In the genomic region with DNA sequence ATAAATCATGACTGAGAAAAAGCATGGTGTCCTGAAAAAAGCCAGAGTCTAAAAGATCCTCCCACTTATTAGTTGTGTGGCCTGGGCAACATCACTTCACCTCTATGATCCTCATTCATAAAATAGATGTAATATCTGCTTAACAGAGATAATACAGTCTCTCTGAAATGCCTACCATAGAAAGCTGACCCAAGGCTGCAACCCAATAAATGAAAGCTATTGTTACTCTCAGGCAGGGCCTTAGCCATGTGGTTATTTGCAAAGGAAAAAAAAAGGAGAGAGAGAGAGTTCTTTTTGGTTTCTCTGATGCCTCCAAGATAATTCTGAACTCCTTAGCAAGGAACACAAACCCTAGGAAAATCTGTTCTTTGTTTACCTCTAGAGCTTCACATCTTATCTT, we compare ENCODE assay signal across 21 cellular contexts. TPM values are rescaled to one million over a fixed set of nuclear protein-coding genes. Genes with fewer than 3 reads are reported as not detected.
"Had no signal": no experiment of that assay in that cellular context is flagged by ENCODE, and none has a peak within 500 bp of the region (broad histone marks: within the 10 kb centered on the region; RNA-seq: fewer than 3 reads in every experiment).

No MANE protein-coding gene starts in this region.

- FAIRE-seq: colon, kidney, small intestine had no signal

- DNase-seq: immature natural killer cell; kidney; left colon; left ventricle myocardium superior; naive thymus-derived CD4-positive, alpha-beta T cell; posterior cingulate gyrus; small intestine; stimulated activated CD4-positive, alpha-beta T cell treated with anti-CD3 and anti-CD28 coated beads, Interleukin-12 subunit alpha, Interleukin-12 subunit beta, amount 100 ng/mL, for 4 hours; stimulated activated naive CD4-positive, alpha-beta T cell; stomach; tibial artery; upper lobe of left lung; uterus had no signal

- H3K36me3 ChIP-seq: neutrophil, right atrium auricular region, upper lobe of left lung, uterus had no signal

- H3K4me3 Mint-ChIP-seq: dendritic cell treated with granulocyte-macrophage colony-stimulating factor and Interleukin-4, amounts not matched to agents 40 ng/mL and 50 ng/mL, for 4 days; immature natural killer cell; naive thymus-derived CD4-positive, alpha-beta T cell had no signal

- H3K27ac Mint-ChIP-seq: dendritic cell treated with granulocyte-macrophage colony-stimulating factor and Interleukin-4, amounts not matched to agents 40 ng/mL and 50 ng/mL, for 4 days; immature natural killer cell; naive thymus-derived CD4-positive, alpha-beta T cell had no signal

- H3K4me1 ChIP-seq: right atrium auricular region, uterus had no signal

- H3K4me3 ChIP-seq: gastroesophageal sphincter, right atrium auricular region, stomach, suprapubic skin, tibial artery, upper lobe of left lung, uterus had no signal

- H3K27me3 ChIP-seq: gastroesophageal sphincter, neutrophil, right atrium auricular region, stomach, suprapubic skin, tibial artery, upper lobe of left lung, uterus had no signal

- H3K9me3 ChIP-seq: gastroesophageal sphincter, neutrophil, right atrium auricular region, stomach, suprapubic skin, tibial artery, upper lobe of left lung, uterus had no signal

- H3K36me3 Mint-ChIP-seq: immature natural killer cell; naive thymus-derived CD4-positive, alpha-beta T cell had no signal

- H3K27me3 Mint-ChIP-seq: dendritic cell treated with granulocyte-macrophage colony-stimulating factor and Interleukin-4, amounts not matched to agents 40 ng/mL and 50 ng/mL, for 4 days had no signal

- H3K27ac ChIP-seq: gastroesophageal sphincter, neutrophil, right atrium auricular region, stomach, suprapubic skin, tibial artery, upper lobe of left lung, uterus had no signal

- ATAC-seq: esophagus mucosa; gastroesophageal sphincter; left colon; left ventricle myocardium superior; naive thymus-derived CD4-positive, alpha-beta T cell had no signal

- H3K9me3 Mint-ChIP-seq: dendritic cell treated with granulocyte-macrophage colony-stimulating factor and Interleukin-4, amounts not matched to agents 40 ng/mL and 50 ng/mL, for 4 days had no signal

- H3K4me1 Mint-ChIP-seq: immature natural killer cell; naive thymus-derived CD4-positive, alpha-beta T cell had no signal

RNA-seq across cellular contexts. Expression of a gene that starts 7.9 kb away (rescaled TPM):
- total RNA-seq: mononuclear cell; naive thymus-derived CD4-positive, alpha-beta T cell had no signal
- polyA plus RNA-seq: immature natural killer cell; naive thymus-derived CD4-positive, alpha-beta T cell had no signal
